Comparison of ENCODE assay signal across 9 cellular contexts in the genomic region with DNA sequence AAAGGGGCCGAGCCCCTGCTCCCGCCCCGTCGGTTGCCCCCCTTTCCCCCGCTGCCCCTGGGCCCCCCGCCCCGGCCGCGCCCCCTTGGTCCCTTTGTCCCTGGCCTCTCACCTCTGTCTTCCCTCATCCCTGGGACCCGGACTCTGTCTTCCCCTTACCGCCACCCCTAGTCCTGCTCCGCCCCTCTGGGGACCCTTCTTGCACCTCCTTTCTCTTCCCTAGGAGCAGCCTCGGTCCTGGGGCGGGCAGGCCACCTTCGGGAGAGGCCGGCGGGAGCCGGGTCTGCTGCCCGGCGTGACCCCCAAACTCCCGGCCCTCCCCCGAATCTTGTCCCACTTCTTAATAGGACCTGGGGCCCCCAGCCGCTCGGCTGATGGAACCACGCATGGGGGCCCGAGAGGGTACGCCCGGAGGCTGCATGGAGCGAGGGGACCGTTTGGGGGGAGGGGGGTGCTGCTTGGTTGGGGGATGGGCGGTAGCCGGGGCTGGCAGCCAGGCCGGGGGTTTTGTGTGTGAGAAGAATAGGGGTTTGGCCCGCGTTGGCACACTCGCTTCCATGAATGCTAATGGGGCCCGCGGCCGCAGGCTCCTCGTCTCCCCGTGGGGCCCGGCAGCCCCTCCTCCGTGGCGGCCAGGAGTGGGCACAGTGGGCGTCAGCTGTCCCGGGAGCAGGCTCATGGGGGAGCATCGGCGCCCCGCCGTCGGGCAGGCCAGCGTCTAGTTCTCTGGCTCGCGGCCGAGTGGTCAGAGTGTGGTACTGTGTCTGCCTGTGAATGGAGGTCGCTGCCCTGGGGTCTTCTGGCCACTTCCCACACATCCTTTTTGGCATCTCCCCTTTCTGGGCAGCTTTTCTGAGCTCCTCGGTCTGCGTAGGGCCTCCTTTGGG. TPM values are rescaled to one million over a fixed set of nuclear protein-coding genes. Genes with fewer than 3 reads are reported as not detected.
DNase-seq lines count a peak whose midpoint lies in the region; ATAC-seq and TF ChIP-seq lines count a peak whose summit lies in the region.
"Had no signal": no experiment of that assay in that cellular context is flagged by ENCODE, and none has a peak within 500 bp of the region (broad histone marks: within the 10 kb centered on the region; RNA-seq: fewer than 3 reads in every experiment).

No MANE protein-coding gene starts in this region.

- no peaks in the 10 kb centered on the region for H3K9me3 Mint-ChIP-seq in activated T-cell treated with anti-CD3 and anti-CD28 coated beads, Interleukin-2, amount 50 U/mL, for 4 hours
- no peaks in the 10 kb centered on the region for H3K9me3 Mint-ChIP-seq in activated naive CD8-positive, alpha-beta T cell treated with anti-CD3 and anti-CD28 coated beads, Interleukin-2, amount 50 U/mL, for 24 hours

- H3K27ac ChIP-seq in lower lobe of right lung (no peak overlapping the region), thoracic aorta (no peak overlapping the region)

- ATAC-seq in activated T-cell treated with anti-CD3 and anti-CD28 coated beads, Interleukin-2, amount 50 U/mL, for 4 hours = no peak
- ATAC-seq in activated naive CD8-positive, alpha-beta T cell treated with anti-CD3 and anti-CD28 coated beads, Interleukin-2, amount 50 U/mL, for 24 hours = no peak
- ATAC-seq in lower lobe of right lung = peak in 1 of 2 donors; percentile 3
- ATAC-seq in thoracic aorta (ENCODE audit: insufficient number of reproducible peaks, low FRiP score, low read depth) = no peak
- no peak for ATAC-seq in GM21360 (IDR thresholded peaks at IDR 0.05; ENCODE audit: unreplicated experiment)

- H3K4me1 ChIP-seq in lower lobe of right lung (peaks cover 7% of the 10 kb centered on the region), thoracic aorta (ENCODE audit: control insufficient read depth in 1 of 2, low read depth in 2 of 2) (peaks cover 10 to 11% of the 10 kb centered on the region in 2 donors)

- peak overlapping the region; percentile 61 for H3K4me3 Mint-ChIP-seq in activated T-cell treated with anti-CD3 and anti-CD28 coated beads, Interleukin-2, amount 50 U/mL, for 4 hours
- peak overlapping the region; percentile 45 for H3K4me3 Mint-ChIP-seq in activated naive CD8-positive, alpha-beta T cell treated with anti-CD3 and anti-CD28 coated beads, Interleukin-2, amount 50 U/mL, for 24 hours

- peaks cover 35% of the 10 kb centered on the region for H3K27me3 Mint-ChIP-seq in activated T-cell treated with anti-CD3 and anti-CD28 coated beads, Interleukin-2, amount 50 U/mL, for 4 hours (ENCODE audit: low read depth)
- H3K27me3 Mint-ChIP-seq in activated naive CD8-positive, alpha-beta T cell treated with anti-CD3 and anti-CD28 coated beads, Interleukin-2, amount 50 U/mL, for 24 hours = peaks cover 47% of the 10 kb centered on the region

- H3K36me3 Mint-ChIP-seq in activated T-cell treated with anti-CD3 and anti-CD28 coated beads, Interleukin-2, amount 50 U/mL, for 4 hours (ENCODE audit: insufficient read depth) = no peaks in the 10 kb centered on the region
- H3K36me3 Mint-ChIP-seq in activated naive CD8-positive, alpha-beta T cell treated with anti-CD3 and anti-CD28 coated beads, Interleukin-2, amount 50 U/mL, for 24 hours (ENCODE audit: low read depth) = no peaks in the 10 kb centered on the region

- H3K4me3 ChIP-seq in lower lobe of right lung = peak overlapping the region; percentile 45
- H3K4me3 ChIP-seq in thoracic aorta = peak overlapping the region; percentile 66

- H3K9me3 ChIP-seq in lower lobe of right lung (no peaks in the 10 kb centered on the region), thoracic aorta (no peaks in the 10 kb centered on the region)

- H3K36me3 ChIP-seq in lower lobe of right lung = no peaks in the 10 kb centered on the region
- H3K36me3 ChIP-seq in thoracic aorta = no peaks in the 10 kb centered on the region

- intact Hi-C loops in lower lobe of right lung (cut with DNase I) = no loop called here

- H3K27me3 ChIP-seq in lower lobe of right lung (ENCODE audit: low read depth) (peaks cover 45% of the 10 kb centered on the region), thoracic aorta (replicated peaks; ENCODE audit: insufficient read depth) (peaks cover 11% of the 10 kb centered on the region)

- DNase-seq in activated T-cell treated with anti-CD3 and anti-CD28 coated beads, Interleukin-2, amount 50 U/mL, for 4 hours = no peak
- no peak for DNase-seq in activated T-cell treated with anti-CD3 and anti-CD28 coated beads, Interleukin-2, amount 50 U/mL, for 48 hours
- no peak for DNase-seq in activated naive CD8-positive, alpha-beta T cell treated with anti-CD3 and anti-CD28 coated beads, Interleukin-2, amount 50 U/mL, for 24 hours
- DNase-seq in lower lobe of right lung (no peak), thoracic aorta (ENCODE audit: low spot score) (no peak), NCI-H128 (lab: John Stamatoyannopoulos, UW; ENCODE audit: unreplicated experiment) (no peak)
- no peak for DNase-seq in activated CD4-positive, CD25-positive, alpha-beta regulatory T cell (lab: John Stamatoyannopoulos, UW)
- DNase-seq: left cardiac atrium had no signal

- peaks cover 15% of the 10 kb centered on the region for H3K4me1 Mint-ChIP-seq in activated T-cell treated with anti-CD3 and anti-CD28 coated beads, Interleukin-2, amount 50 U/mL, for 4 hours (ENCODE audit: low read depth)
- peaks cover 12% of the 10 kb centered on the region for H3K4me1 Mint-ChIP-seq in activated naive CD8-positive, alpha-beta T cell treated with anti-CD3 and anti-CD28 coated beads, Interleukin-2, amount 50 U/mL, for 24 hours

- TF ChIP-seq CTCF in lower lobe of right lung (IDR thresholded peaks at IDR 0.05) (no peak), thoracic aorta (IDR thresholded peaks at IDR 0.05) (no peak)

- no peak overlapping the region for H3K27ac Mint-ChIP-seq in activated naive CD8-positive, alpha-beta T cell treated with anti-CD3 and anti-CD28 coated beads, Interleukin-2, amount 50 U/mL, for 24 hours

RNA-seq across cellular contexts. Expression of gene GAREM2, which starts 1.0 kb away (rescaled TPM):
- total RNA-seq in activated T-cell treated with anti-CD3 and anti-CD28 coated beads, Interleukin-2, amount 50 U/mL, for 4 hours = 1 to 10 TPM; 2.4 to 4.1 (median 3.2) TPM
- total RNA-seq in lower lobe of right lung = 2.0 TPM
- 1 to 10 TPM; 2.3 to 5.6 TPM for total RNA-seq in thoracic aorta
